9 cellular contexts compared by ENCODE assay signal in the genomic region with DNA sequence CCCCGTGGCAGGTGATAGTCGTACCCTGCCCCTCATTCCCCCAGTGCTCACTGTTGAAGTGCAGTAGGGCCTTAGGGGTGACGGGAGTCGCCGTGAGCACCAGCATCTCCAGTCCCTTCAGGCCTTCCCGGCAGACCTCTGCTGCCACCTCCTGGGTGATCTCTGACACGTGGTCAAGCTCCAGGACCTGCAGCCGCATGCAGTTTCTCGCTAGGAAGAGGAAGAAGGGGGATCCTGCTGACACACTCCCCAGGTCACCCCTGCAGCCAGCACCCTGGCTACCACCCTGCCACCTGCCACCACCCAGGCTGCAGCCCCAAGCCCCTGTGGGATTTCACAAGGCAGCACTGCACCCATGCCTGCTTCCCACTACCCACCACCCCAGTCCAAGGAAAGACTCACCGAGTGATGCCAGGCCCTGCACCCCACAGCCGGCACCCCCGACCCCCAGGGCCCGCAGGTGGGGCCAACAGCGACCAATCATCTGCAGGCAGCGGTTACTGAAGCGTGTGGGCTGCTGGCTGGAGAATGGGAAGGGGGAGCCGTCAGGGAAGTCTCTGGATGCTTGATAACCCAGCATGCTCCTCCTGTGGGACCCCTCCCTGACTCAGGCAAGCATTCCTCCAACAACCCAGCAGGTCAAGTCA. TPM values are rescaled to one million over a fixed set of nuclear protein-coding genes. Genes with fewer than 3 reads are reported as not detected.
A peak's percentile ranks its signal among the peaks of the same experiment; 100 is the strongest.
DNase-seq lines count a peak whose midpoint lies in the region; ATAC-seq and TF ChIP-seq lines count a peak whose summit lies in the region.
"Had no signal": no experiment of that assay in that cellular context is flagged by ENCODE, and none has a peak within 500 bp of the region (broad histone marks: within the 10 kb centered on the region; RNA-seq: fewer than 3 reads in every experiment).

No MANE protein-coding gene starts in this region.

- ATAC-seq in activated CD4-positive, alpha-beta T cell treated with anti-CD3 and anti-CD28 coated beads for 36 hours, result no peak
- no peak for ATAC-seq in GM21576 (IDR thresholded peaks at IDR 0.05; ENCODE audit: unreplicated experiment)

- H3K9me3 ChIP-seq in SJCRH30 (replicated peaks), result no peaks in the 10 kb centered on the region

- peaks cover 13% of the 10 kb centered on the region for H3K36me3 Mint-ChIP-seq in activated CD4-positive, alpha-beta T cell treated with anti-CD3 and anti-CD28 coated beads for 36 hours (ENCODE audit: low read depth)

- no peak overlapping the region for H3K27ac Mint-ChIP-seq in activated CD4-positive, alpha-beta T cell treated with anti-CD3 and anti-CD28 coated beads for 36 hours

- H3K36me3 ChIP-seq in SJCRH30, result peaks cover 3% of the 10 kb centered on the region; the same call in 1 of the 2 replicates

- no peaks in the 10 kb centered on the region for H3K9me3 Mint-ChIP-seq in activated CD4-positive, alpha-beta T cell treated with anti-CD3 and anti-CD28 coated beads for 36 hours (ENCODE audit: low read depth)

- CTCF ChIA-PET in activated CD4-positive, alpha-beta T cell treated with anti-CD3 and anti-CD28 coated beads for 36 hours (lab: Charles Lee), result no interaction called here

- peak; percentile 41 for DNase-seq in activated CD4-positive, alpha-beta T cell treated with anti-CD3 and anti-CD28 coated beads for 36 hours
- no peak for DNase-seq in activated CD4-positive, alpha-beta T cell treated with anti-CD3 and anti-CD28 coated beads, Interleukin-2, amount 50 U/mL, for 1 hour
- DNase-seq in SJCRH30 (peak; percentile 41 to 50), fibroblast of villous mesenchyme (ENCODE audit: low read depth) (peak; percentile 49), pulmonary artery endothelial cell (ENCODE audit: low read depth, low spot score) (peak; percentile 26), NCI-H1048 (lab: John Stamatoyannopoulos, UW) (no peak), NCI-H446 treated with DMSO at 0.1 percent for 48 hours (lab: John Stamatoyannopoulos, UW) (no peak)

- H3K27me3 Mint-ChIP-seq in activated CD4-positive, alpha-beta T cell treated with anti-CD3 and anti-CD28 coated beads for 36 hours, result no peaks in the 10 kb centered on the region

- POLR2A ChIA-PET in activated CD4-positive, alpha-beta T cell treated with anti-CD3 and anti-CD28 coated beads for 36 hours (lab: Charles Lee), result no interaction called here

- H3K4me3 ChIP-seq in SJCRH30 (no peak overlapping the region), fibroblast of villous mesenchyme (ENCODE audit: low read depth, low read length) (no peak overlapping the region)
- H3K4me3 ChIP-seq: skin epidermis had no signal

- H3K4me1 Mint-ChIP-seq in activated CD4-positive, alpha-beta T cell treated with anti-CD3 and anti-CD28 coated beads for 36 hours, result no peaks in the 10 kb centered on the region

- H3K4me3 Mint-ChIP-seq in activated CD4-positive, alpha-beta T cell treated with anti-CD3 and anti-CD28 coated beads for 36 hours, result no peak overlapping the region

- intact Hi-C loops in activated CD4-positive, alpha-beta T cell treated with anti-CD3 and anti-CD28 coated beads for 36 hours (cut with DNase I, micrococcal nuclease), result no loop called here

- no peak overlapping the region for H3K27ac ChIP-seq in SJCRH30
- H3K27ac ChIP-seq: skin epidermis had no signal

- TF ChIP-seq CTCF in fibroblast of villous mesenchyme (IDR thresholded peaks at IDR 0.05; ENCODE audit: insufficient read depth, low read depth, low read length), result peak; percentile 50

- H3K27me3 ChIP-seq in SJCRH30, result no peaks in the 10 kb centered on the region

- H3K4me1 ChIP-seq in SJCRH30, result no peaks in the 10 kb centered on the region

RNA-seq across cellular contexts. Expression of a gene that starts 23.8 kb away (rescaled TPM):
- 10 to 100 TPM; 27.7 to 29.5 TPM for total RNA-seq in activated CD4-positive, alpha-beta T cell treated with anti-CD3 and anti-CD28 coated beads for 36 hours
- 12.0 and 14.2 TPM in 2 replicates for total RNA-seq in SJCRH30 (2014; rRNA removed; shearing (Covaris generic))
- total RNA-seq in fibroblast of villous mesenchyme, result 1.3 and 1.6 TPM in 2 replicates
- 0.56 and 0.66 TPM in 2 replicates for total RNA-seq in pulmonary artery endothelial cell

RNA-seq across cellular contexts. Expression of a gene that starts 26.4 kb away (rescaled TPM):
- 100 to 1,000 TPM; 637 to 774 TPM for total RNA-seq in activated CD4-positive, alpha-beta T cell treated with anti-CD3 and anti-CD28 coated beads for 36 hours
- 815 and 876 TPM in 2 replicates for total RNA-seq in SJCRH30 (2014; rRNA removed; shearing (Covaris generic))
- total RNA-seq in fibroblast of villous mesenchyme (247 and 330 TPM in 2 replicates), pulmonary artery endothelial cell (655 and 716 TPM in 2 replicates)

RNA-seq across cellular contexts. Expression of a gene that starts 27.4 kb away (rescaled TPM):
- total RNA-seq in activated CD4-positive, alpha-beta T cell treated with anti-CD3 and anti-CD28 coated beads for 36 hours, result 10 to 100 TPM; 11.8 to 12.1 TPM
- 28.9 and 42.0 TPM in 2 replicates for total RNA-seq in SJCRH30 (2014; rRNA removed; shearing (Covaris generic))
- 14.2 and 18.1 TPM in 2 replicates for total RNA-seq in fibroblast of villous mesenchyme
- 19.7 and 29.4 TPM in 2 replicates for total RNA-seq in pulmonary artery endothelial cell

RNA-seq across cellular contexts. Expression of a gene that starts 32.9 kb away (rescaled TPM):
- total RNA-seq in activated CD4-positive, alpha-beta T cell treated with anti-CD3 and anti-CD28 coated beads for 36 hours, result under 1 TPM; 0.18 to 0.41 TPM
- not detected in 2 replicates for total RNA-seq in SJCRH30 (2014; rRNA removed; shearing (Covaris generic))
- total RNA-seq in fibroblast of villous mesenchyme, result not detected in 2 replicates
- not detected in 2 replicates for total RNA-seq in pulmonary artery endothelial cell

RNA-seq across cellular contexts. Expression of a gene that starts 46.4 kb away (rescaled TPM):
- total RNA-seq in activated CD4-positive, alpha-beta T cell treated with anti-CD3 and anti-CD28 coated beads for 36 hours, result 10 to 100 TPM; 47.0 to 50.5 TPM
- 40.2 and 44.4 TPM in 2 replicates for total RNA-seq in SJCRH30 (2014; rRNA removed; shearing (Covaris generic))
- total RNA-seq in fibroblast of villous mesenchyme (20.7 and 20.9 TPM in 2 replicates), pulmonary artery endothelial cell (15.0 and 19.8 TPM in 2 replicates)

Comparison
In these comparisons a context has a peak if more than half of its experiments do, and no peak if none do; other contexts are left out.
1. DNase-seq: peak in activated CD4-positive, alpha-beta T cell treated with anti-CD3 and anti-CD28 coated beads for 36 hours (single experiment), SJCRH30 (2 of 2), fibroblast of villous mesenchyme (single experiment) and pulmonary artery endothelial cell (single experiment); none in activated CD4-positive, alpha-beta T cell treated with anti-CD3 and anti-CD28 coated beads, Interleukin-2, amount 50 U/mL, for 1 hour (single experiment), NCI-H1048 (single experiment) and NCI-H446 treated with DMSO at 0.1 percent for 48 hours (single experiment).